In the genomic region with DNA sequence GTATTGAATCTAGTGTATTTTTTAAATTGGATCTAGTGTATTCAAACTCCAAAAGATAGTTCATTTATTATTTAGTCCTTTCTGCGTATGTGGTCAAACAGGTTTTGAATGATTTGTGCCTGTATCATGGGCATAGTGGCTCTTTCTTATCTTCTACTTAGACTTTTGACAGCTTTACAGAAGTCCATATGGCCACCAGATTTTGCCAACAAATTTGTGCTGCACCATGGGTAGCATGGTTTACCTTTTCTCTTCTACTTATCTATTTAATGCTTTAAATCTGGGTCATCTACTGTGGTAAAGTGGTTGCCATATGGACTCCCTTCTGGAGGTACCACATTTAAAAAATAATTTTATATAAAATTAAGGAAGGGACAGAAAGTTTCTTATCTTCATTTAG, we compare ENCODE assay signal across 19 cellular contexts.
"Had no signal": no experiment of that assay in that cellular context is flagged by ENCODE, and none has a peak within 500 bp of the region (broad histone marks: within the 10 kb centered on the region; RNA-seq: fewer than 3 reads in every experiment).

No MANE protein-coding gene starts in this region.

- DNase-seq: kidney; left colon; left lung; lower lobe of right lung; mammary epithelial cell; mesenchymal stem cell; naive B cell; natural killer cell; nephron progenitor cell; occipital lobe; psoas muscle; right lobe of liver; stimulated activated CD4-positive, alpha-beta T cell treated with anti-CD3 and anti-CD28 coated beads, Interleukin-1b, Interleukin-23, amount 100 ng/mL, for 48 hours; stimulated activated CD4-positive, alpha-beta T cell treated with anti-CD3 and anti-CD28 coated beads, Interleukin-2, amount 100 ng/mL, for 48 hours; stimulated activated CD4-positive, alpha-beta T cell treated with anti-CD3 and anti-CD28 coated beads, Interleukin-4, amount 100 ng/mL, for 4 hours; stimulated activated CD8-positive, alpha-beta memory T cell treated with anti-CD3 and anti-CD28 coated beads, Interleukin-4, amount 100 ng/mL, for 48 hours; stimulated activated naive CD4-positive, alpha-beta T cell treated with Interleukin-2 at 50 U/mL for 16 hours; stimulated activated naive CD8-positive, alpha-beta T cell treated with anti-CD3 and anti-CD28 coated beads, Interleukin-15, amount 100 ng/mL, for 72 hours; uterus had no signal
